In the genomic region with DNA sequence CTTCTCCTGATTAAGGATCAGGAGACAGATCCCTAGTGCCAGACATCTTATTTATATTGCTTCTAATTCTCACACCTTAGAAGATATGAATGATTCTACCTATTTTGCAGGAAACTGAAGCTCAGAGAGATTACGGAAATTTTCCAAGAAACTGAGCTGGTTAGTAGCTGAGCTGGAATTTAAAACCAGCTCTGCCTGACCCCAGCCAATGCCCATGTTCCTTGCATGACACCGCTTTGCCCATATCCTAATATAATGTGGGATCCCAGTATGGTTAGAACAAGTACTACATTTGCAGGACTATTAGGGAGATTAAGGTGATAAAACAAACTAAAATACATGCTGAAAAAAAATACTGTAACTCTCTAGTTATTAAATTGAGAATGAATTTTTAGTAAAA, we compare ENCODE assay signal across 9 cellular contexts. TPM values are rescaled to one million over a fixed set of nuclear protein-coding genes. Genes with fewer than 3 reads are reported as not detected.
A peak's percentile ranks its signal among the peaks of the same experiment; 100 is the strongest.
DNase-seq lines count a peak whose midpoint lies in the region; ATAC-seq and TF ChIP-seq lines count a peak whose summit lies in the region.
"Had no signal": no experiment of that assay in that cellular context is flagged by ENCODE, and none has a peak within 500 bp of the region (broad histone marks: within the 10 kb centered on the region; RNA-seq: fewer than 3 reads in every experiment).

No MANE protein-coding gene starts in this region.

- H3K27ac ChIP-seq in left ventricle myocardium inferior (replicated peaks) (no peak overlapping the region), aorta (ENCODE audit: low read depth in 1 of 2, low read length in 2 of 2) (no peak overlapping the region)

- ATAC-seq in Right ventricle myocardium inferior (no peak), aorta (ENCODE audit: low FRiP score) (no peak), GM19467 (IDR thresholded peaks at IDR 0.05; ENCODE audit: unreplicated experiment) (no peak)

- H3K36me3 Mint-ChIP-seq in activated CD4-positive, alpha-beta memory T cell treated with anti-CD3 and anti-CD28 coated beads, Interleukin-2, amount 10 ng/mL, durations not matched to agents 7 days and 5 days (ENCODE audit: low read depth) = peaks cover 19% of the 10 kb centered on the region

- H3K9me3 Mint-ChIP-seq in activated CD4-positive, alpha-beta memory T cell treated with anti-CD3 and anti-CD28 coated beads, Interleukin-2, amount 10 ng/mL, durations not matched to agents 7 days and 5 days = no peaks in the 10 kb centered on the region

- H3K4me3 ChIP-seq in left ventricle myocardium inferior = peak overlapping the region; percentile 92
- H3K4me3 ChIP-seq in iPS-18c (ENCODE audit: insufficient read depth, low read depth, low read length) = peak overlapping the region; percentile 17; the same call in 1 of the 2 replicates
- peak overlapping the region; percentile 48 to 56 for H3K4me3 ChIP-seq in aorta (ENCODE audit: low read length in 2 of 2)

- POLR2A ChIA-PET in activated CD4-positive, alpha-beta memory T cell treated with anti-CD3 and anti-CD28 coated beads, Interleukin-2, amount 10 ng/mL, durations not matched to agents 7 days and 5 days (lab: Charles Lee) = interaction anchor here (0.8 to 4.4 kb wide), 4 partner anchors 11 to 548 kb away, joined by 3 to 72 read pairs (median 16); partner anchors contain the start of genes COX7A2 and SENP6

- WGBS in aorta, 2 donors = 29 to 34% methylated on average over 2 of the region's 2 CpGs

- TF ChIP-seq CTCF in left ventricle myocardium inferior (IDR thresholded peaks at IDR 0.05; ENCODE audit: borderline replicate concordance) = no peak

- H3K36me3 ChIP-seq in left ventricle myocardium inferior = no peaks in the 10 kb centered on the region
- no peaks in the 10 kb centered on the region for H3K36me3 ChIP-seq in aorta (ENCODE audit: control insufficient read depth in 1 of 2, insufficient read depth in 2 of 2, low read length in 1 of 2)

- H3K27me3 Mint-ChIP-seq in activated CD4-positive, alpha-beta memory T cell treated with anti-CD3 and anti-CD28 coated beads, Interleukin-2, amount 10 ng/mL, durations not matched to agents 7 days and 5 days = no peaks in the 10 kb centered on the region

- peaks cover 84% of the 10 kb centered on the region for H3K4me1 ChIP-seq in left ventricle myocardium inferior
- H3K4me1 ChIP-seq in aorta (ENCODE audit: control insufficient read depth in 1 of 2, insufficient read depth in 2 of 2, low read length in 2 of 2) = peaks cover 0 to 9% of the 10 kb centered on the region in 2 donors

- H3K4me3 Mint-ChIP-seq in activated CD4-positive, alpha-beta memory T cell treated with anti-CD3 and anti-CD28 coated beads, Interleukin-2, amount 10 ng/mL, durations not matched to agents 7 days and 5 days = peak overlapping the region; percentile 68

- intact Hi-C loops in left ventricle myocardium inferior (cut with micrococcal nuclease) = no loop called here
- intact Hi-C loops in Right ventricle myocardium inferior (cut with DNase I) = loop anchor here (5.0 kb wide), 1 partner anchor 210 kb away; the partner anchor contains the start of gene FILIP1
- intact Hi-C loops in aorta (cut with DNase I) = loop anchor here in 1 of 2 donors (5.0 kb wide), 1 partner anchor 210 kb away; the partner anchor contains the start of gene FILIP1

- CTCF ChIA-PET in activated CD4-positive, alpha-beta memory T cell treated with anti-CD3 and anti-CD28 coated beads, Interleukin-2, amount 10 ng/mL, durations not matched to agents 7 days and 5 days (lab: Charles Lee) = interaction anchor here (1.7 kb wide), 1 partner anchor 12 kb away, joined by 4 read pairs; no protein-coding TSS in a partner anchor

- H3K9me3 ChIP-seq in left ventricle myocardium inferior (replicated peaks) (no peaks in the 10 kb centered on the region), iPS-18c (ENCODE audit: control insufficient read depth, insufficient read depth, low read length) (no peaks in the 10 kb centered on the region), aorta (ENCODE audit: control insufficient read depth, low read length) (no peaks in the 10 kb centered on the region)

- H3K27me3 ChIP-seq in left ventricle myocardium inferior (ENCODE audit: low read depth) (no peaks in the 10 kb centered on the region), aorta (ENCODE audit: control insufficient read depth in 1 of 2, insufficient read depth in 2 of 2, low read length in 1 of 2) (no peaks in the 10 kb centered on the region)

- H3K4me1 Mint-ChIP-seq in activated CD4-positive, alpha-beta memory T cell treated with anti-CD3 and anti-CD28 coated beads, Interleukin-2, amount 10 ng/mL, durations not matched to agents 7 days and 5 days = peaks cover 52% of the 10 kb centered on the region

- no peak overlapping the region for H3K27ac Mint-ChIP-seq in activated CD4-positive, alpha-beta memory T cell treated with anti-CD3 and anti-CD28 coated beads, Interleukin-2, amount 10 ng/mL, durations not matched to agents 7 days and 5 days

- no peak for DNase-seq in left ventricle myocardium inferior
- DNase-seq in Right ventricle myocardium inferior (ENCODE audit: missing footprints) = no peak
- DNase-seq in activated CD4-positive, alpha-beta memory T cell treated with anti-CD3 and anti-CD28 coated beads, Interleukin-2, amount 10 ng/mL, durations not matched to agents 7 days and 5 days = no peak
- DNase-seq in aorta = no peak
- no peak for DNase-seq in AG20443 (ENCODE audit: low spot score)
- no peak for DNase-seq in AML-193 (lab: John Stamatoyannopoulos, UW)
- DNase-seq: stimulated activated CD4-positive, alpha-beta T cell treated with anti-CD3 and anti-CD28 coated beads, Interleukin-2, amount 100 ng/mL, for 48 hours had no signal

RNA-seq across cellular contexts. Expression of gene TMEM30A, which starts 1.9 kb away (rescaled TPM):
- total RNA-seq in left ventricle myocardium inferior (52.3 TPM), Right ventricle myocardium inferior (45.2 TPM), aorta (100 to 1,000 TPM; 133 to 164 TPM)
- 10 to 100 TPM; 60.1 to 60.4 TPM for total RNA-seq in activated CD4-positive, alpha-beta memory T cell treated with anti-CD3 and anti-CD28 coated beads, Interleukin-2, amount 10 ng/mL, durations not matched to agents 7 days and 5 days
- polyA plus RNA-seq in aorta = 10 to 100 TPM; 66.5 to 80.8 TPM

RNA-seq across cellular contexts. Expression of gene COX7A2, which starts 39.1 kb away (rescaled TPM):
- total RNA-seq in left ventricle myocardium inferior (1,008 TPM), Right ventricle myocardium inferior (969 TPM), aorta (100 to 1,000 TPM; 199 to 312 TPM)
- total RNA-seq in activated CD4-positive, alpha-beta memory T cell treated with anti-CD3 and anti-CD28 coated beads, Interleukin-2, amount 10 ng/mL, durations not matched to agents 7 days and 5 days = 100 to 1,000 TPM; 469 to 471 TPM
- 1,000 to 10,000 TPM in 1 of 2 donors, 100 to 1,000 TPM in 1; 299 to 1,052 TPM for polyA plus RNA-seq in aorta

Comparison
In these comparisons a context has a peak if more than half of its experiments do, and no peak if none do; other contexts are left out.
1. H3K4me3 ChIP-seq: peak in every context shown above with its lines; median percentile 92 in left ventricle myocardium inferior; 52 in aorta; 17 in iPS-18c.